Comparison of ENCODE assay signal across 8 cellular contexts in genomic region chr17:35486920-35487727, GRCh38. TPM values are rescaled to one million over a fixed set of nuclear protein-coding genes. Genes with fewer than 3 reads are reported as not detected.
A peak's percentile ranks its signal among the peaks of the same experiment; 100 is the strongest.
DNase-seq lines count a peak whose midpoint lies in the region; ATAC-seq and TF ChIP-seq lines count a peak whose summit lies in the region.

No MANE protein-coding gene starts in this region.

- H3K36me3 Mint-ChIP-seq in CD4-positive, CD25-positive, alpha-beta regulatory T cell, result peaks cover 51% of the 10 kb centered on the region

- H3K27ac Mint-ChIP-seq in CD4-positive, CD25-positive, alpha-beta regulatory T cell, result peak overlapping the region; percentile 96 to 97 (median 96)

- peaks cover 0 to 12% (median 2%) of the 10 kb centered on the region in 7 donors for H3K9me3 Mint-ChIP-seq in CD4-positive, CD25-positive, alpha-beta regulatory T cell

- H3K36me3 ChIP-seq in CD4-positive, CD25-positive, alpha-beta regulatory T cell (ENCODE audit: control insufficient read depth, insufficient read depth, low read length), result peaks cover 50% of the 10 kb centered on the region
- no peaks in the 10 kb centered on the region for H3K36me3 ChIP-seq in colonic mucosa

- H3K9me3 ChIP-seq in CD4-positive, CD25-positive, alpha-beta regulatory T cell (ENCODE audit: control insufficient read depth in 2 of 2, low read length in 2 of 2), result peaks cover 0 to 6% of the 10 kb centered on the region in 2 experiments
- no peaks in the 10 kb centered on the region for H3K9me3 ChIP-seq in colonic mucosa

- no peaks in the 10 kb centered on the region for H3K27me3 ChIP-seq in CD4-positive, CD25-positive, alpha-beta regulatory T cell (ENCODE audit: control insufficient read depth, insufficient read depth, low read length)
- peaks cover 45% of the 10 kb centered on the region for H3K27me3 ChIP-seq in colonic mucosa

- peak overlapping the region; percentile 83 for H3K27ac ChIP-seq in CD4-positive, CD25-positive, alpha-beta regulatory T cell (ENCODE audit: insufficient read depth, low read length, poor library complexity, severe bottlenecking)
- no peak overlapping the region for H3K27ac ChIP-seq in colonic mucosa

- H3K4me3 ChIP-seq in CD4-positive, CD25-positive, alpha-beta regulatory T cell (ENCODE audit: low read depth, low read length), result peak overlapping the region; percentile 94
- H3K4me3 ChIP-seq in colonic mucosa, result peak overlapping the region; percentile 38

- no peak for TF ChIP-seq CTCF in colonic mucosa (IDR thresholded peaks at IDR 0.05)

- peaks cover 22% of the 10 kb centered on the region for H3K4me1 ChIP-seq in CD4-positive, CD25-positive, alpha-beta regulatory T cell (ENCODE audit: control insufficient read depth, insufficient read depth, low read length, poor library complexity, severe bottlenecking)
- no peaks in the 10 kb centered on the region for H3K4me1 ChIP-seq in colonic mucosa

- DNase-seq in CD4-positive, CD25-positive, alpha-beta regulatory T cell, result peak; percentile 54 to 83 (median 65)
- peak; percentile 60 for DNase-seq in activated CD4-positive, alpha-beta T cell treated with anti-CD3 and anti-CD28 coated beads for 1 hour
- DNase-seq in colonic mucosa, result peak; percentile 32
- DNase-seq in mesenteric fat pad (ENCODE audit: low spot score), result peak; percentile 92
- DNase-seq in stimulated activated CD8-positive, alpha-beta memory T cell treated with anti-CD3 and anti-CD28 coated beads, Interleukin-15, amount 100 ng/mL, for 48 hours (ENCODE audit: low read depth in 2 of 2), result peak; percentile 80
- no peak for DNase-seq in C1 segment of cervical spinal cord (lab: John Stamatoyannopoulos, UW)

- ATAC-seq in CD4-positive, CD25-positive, alpha-beta regulatory T cell (ENCODE audit: low read depth in 2 of 2), result peak; percentile 70 to 82
- ATAC-seq in HG03521 (IDR thresholded peaks at IDR 0.05; ENCODE audit: unreplicated experiment), result peak; percentile 51
- no peak for ATAC-seq in HG03139 (IDR thresholded peaks at IDR 0.05; ENCODE audit: unreplicated experiment)

- no peaks in the 10 kb centered on the region for H3K27me3 Mint-ChIP-seq in CD4-positive, CD25-positive, alpha-beta regulatory T cell

- H3K4me3 Mint-ChIP-seq in CD4-positive, CD25-positive, alpha-beta regulatory T cell, result peak overlapping the region; percentile 89 to 99 (median 98)

- H3K4me1 Mint-ChIP-seq in CD4-positive, CD25-positive, alpha-beta regulatory T cell, result peaks cover 34 to 85% (median 53%) of the 10 kb centered on the region in 4 donors

- intact Hi-C loops in colonic mucosa (cut with DNase I), result no loop called here

- peak overlapping the region; percentile 37 to 49 for H3K9ac ChIP-seq in colonic mucosa (ENCODE audit: low read depth in 2 of 2, low read length in 2 of 2)

RNA-seq across cellular contexts. Expression of gene SLFN13, which starts 38.6 kb away (rescaled TPM):
- total RNA-seq in CD4-positive, CD25-positive, alpha-beta regulatory T cell, result 25.5 TPM
- polyA plus RNA-seq in CD4-positive, CD25-positive, alpha-beta regulatory T cell, result 1 to 10 TPM; 4.9 to 6.2 (median 5.1) TPM
- total RNA-seq in colonic mucosa (10 to 100 TPM in 1 of 2 donors, 1 to 10 TPM in 1; 6.2 to 10.2 TPM), mesenteric fat pad (20.3 TPM)

RNA-seq across cellular contexts. Expression of gene SLFN12L, which starts 50.4 kb away (rescaled TPM):
- total RNA-seq in CD4-positive, CD25-positive, alpha-beta regulatory T cell, result 105 TPM
- polyA plus RNA-seq in CD4-positive, CD25-positive, alpha-beta regulatory T cell, result 10 to 100 TPM; 12.7 to 14.6 (median 13.4) TPM
- total RNA-seq in colonic mucosa (1 to 10 TPM in 1 of 2 donors, under 1 TPM in 1; 0.86 to 1.0 TPM), mesenteric fat pad (4.7 TPM)

RNA-seq across cellular contexts. Expression of gene SLFN12, which starts 54.8 kb away (rescaled TPM):
- 7.0 TPM for total RNA-seq in CD4-positive, CD25-positive, alpha-beta regulatory T cell
- 1 to 10 TPM; 2.6 to 3.6 (median 2.9) TPM for polyA plus RNA-seq in CD4-positive, CD25-positive, alpha-beta regulatory T cell
- total RNA-seq in colonic mucosa, result 1 to 10 TPM; 1.3 to 2.0 TPM
- 17.7 TPM for total RNA-seq in mesenteric fat pad

Comparison
In these comparisons a context has a peak if more than half of its experiments do, and no peak if none do; other contexts are left out.
1. DNase-seq: peak in CD4-positive, CD25-positive, alpha-beta regulatory T cell (3 of 3), activated CD4-positive, alpha-beta T cell treated with anti-CD3 and anti-CD28 coated beads for 1 hour (single experiment), colonic mucosa (single experiment), mesenteric fat pad (single experiment) and stimulated activated CD8-positive, alpha-beta memory T cell treated with anti-CD3 and anti-CD28 coated beads, Interleukin-15, amount 100 ng/mL, for 48 hours (2 of 2); none in C1 segment of cervical spinal cord (0 of 14).
2. RNA of gene SLFN12L, which starts 50.4 kb away (total RNA-seq): 105 TPM in CD4-positive, CD25-positive, alpha-beta regulatory T cell (single experiment); 4.7 TPM in mesenteric fat pad (single experiment) and 0.86 to 1.0 TPM in colonic mucosa; every median in the first group is over 10 times any median in the second.